In the genomic region with DNA sequence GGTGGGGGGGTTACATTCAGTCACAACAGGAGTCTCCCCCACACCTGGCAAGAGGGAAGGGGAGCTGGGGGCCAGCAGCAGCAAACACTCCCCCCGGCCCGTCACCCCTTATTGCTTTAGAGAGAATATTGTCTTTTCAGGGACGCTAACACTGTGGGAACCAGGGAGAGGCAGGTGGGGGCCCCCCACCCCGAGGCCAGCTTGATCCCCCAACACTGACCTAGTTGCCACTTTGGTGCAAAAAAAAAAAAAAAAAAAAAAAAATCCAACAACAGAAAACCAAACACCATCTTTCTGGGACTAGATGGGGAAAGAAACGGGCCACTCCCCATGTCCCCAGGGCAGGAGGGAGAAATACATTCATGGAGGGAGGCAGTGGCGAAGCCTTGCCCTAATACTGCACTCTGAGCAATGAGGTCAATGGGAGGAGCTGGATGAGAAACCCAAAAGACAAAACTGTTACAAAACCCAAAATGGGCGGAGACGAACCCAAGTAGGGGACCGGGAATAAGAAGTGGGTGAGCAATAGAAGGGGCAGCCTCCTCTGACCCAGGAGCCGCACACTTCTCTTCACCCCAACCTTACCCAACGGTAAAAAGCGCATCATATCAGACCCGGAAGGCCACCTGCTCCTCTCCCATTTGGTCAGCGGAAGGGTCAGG, we compare ENCODE assay signal across 11 cellular contexts. TPM values are rescaled to one million over a fixed set of nuclear protein-coding genes. Genes with fewer than 3 reads are reported as not detected.
DNase-seq lines count a peak whose midpoint lies in the region; ATAC-seq, FAIRE-seq and TF ChIP-seq lines count a peak whose summit lies in the region.
"Had no signal": no experiment of that assay in that cellular context is flagged by ENCODE, and none has a peak within 500 bp of the region (broad histone marks: within the 10 kb centered on the region; RNA-seq: fewer than 3 reads in every experiment).

No MANE protein-coding gene starts in this region.

- DNase-seq in AG08396 (ENCODE audit: low spot score), result peak; percentile 47
- peak; percentile 37 for DNase-seq in bronchial epithelial cell (ENCODE audit: low read depth)
- no peak for DNase-seq in naive B cell
- no peak for DNase-seq in dermis blood vessel endothelial cell
- DNase-seq in WERI-Rb-1, result no peak
- DNase-seq in pons (ENCODE audit: low spot score), result no peak
- no peak for DNase-seq in lower lobe of right lung
- DNase-seq: DND-41, NCI-H226 had no signal

- no peak overlapping the region for H3K9ac ChIP-seq in HUES64 (ENCODE audit: low read depth, low read length)

- intact Hi-C loops in lower lobe of right lung (cut with DNase I), result no loop called here

- peaks cover 80% of the 10 kb centered on the region for H3K36me3 ChIP-seq in HUES64 (ENCODE audit: insufficient read depth, low read length)
- H3K36me3 ChIP-seq in bronchial epithelial cell (ENCODE audit: control insufficient read depth, insufficient read depth, low read length), result peaks cover 39% of the 10 kb centered on the region
- H3K36me3 ChIP-seq in WERI-Rb-1, result peaks cover 79% of the 10 kb centered on the region
- H3K36me3 ChIP-seq in lower lobe of right lung, result peaks cover 89% of the 10 kb centered on the region

- no peaks in the 10 kb centered on the region for H3K27me3 ChIP-seq in HUES64 (ENCODE audit: insufficient read depth, low read length)
- no peaks in the 10 kb centered on the region for H3K27me3 ChIP-seq in bronchial epithelial cell (ENCODE audit: control insufficient read depth, insufficient read depth, low read length)
- H3K27me3 ChIP-seq in WERI-Rb-1 (ENCODE audit: insufficient read depth, low read depth, severe bottlenecking), result no peaks in the 10 kb centered on the region
- H3K27me3 ChIP-seq in lower lobe of right lung (ENCODE audit: low read depth), result no peaks in the 10 kb centered on the region

- H3K4me1 ChIP-seq in HUES64 (ENCODE audit: insufficient read depth, low read length) (no peaks in the 10 kb centered on the region; the same call in 1 of the 2 replicates), lower lobe of right lung (peaks cover 36% of the 10 kb centered on the region)

- no peak for FAIRE-seq in bronchial epithelial cell (lab: Jason Lieb, UNC)
- FAIRE-seq: keratinocyte had no signal

- no peaks in the 10 kb centered on the region for H3K36me3 Mint-ChIP-seq in naive B cell

- TF ChIP-seq CTCF in bronchial epithelial cell (IDR thresholded peaks at IDR 0.05; ENCODE audit: insufficient read depth, low read length, severe bottlenecking) (no peak), WERI-Rb-1 (IDR thresholded peaks at IDR 0.05; ENCODE audit: low read depth, low read length) (no peak), lower lobe of right lung (IDR thresholded peaks at IDR 0.05) (no peak)

- H3K9me3 ChIP-seq in HUES64 (ENCODE audit: insufficient read depth, low read depth, low read length) (no peaks in the 10 kb centered on the region), WERI-Rb-1 (ENCODE audit: severe bottlenecking) (no peaks in the 10 kb centered on the region), lower lobe of right lung (no peaks in the 10 kb centered on the region)

- no peak overlapping the region for H3K4me3 Mint-ChIP-seq in naive B cell

- H3K27ac Mint-ChIP-seq in naive B cell, result peak overlapping the region in 4 of 6 donors; percentile 57 to 82 (median 76)

- no peaks in the 10 kb centered on the region for H3K27me3 Mint-ChIP-seq in naive B cell

- ATAC-seq in naive B cell (ENCODE audit: low read depth in 2 of 2) (no peak), lower lobe of right lung (no peak)

- no peaks in the 10 kb centered on the region for H3K9me3 Mint-ChIP-seq in naive B cell

- peak overlapping the region; percentile 18; the same call in 1 of the 2 replicates for H3K27ac ChIP-seq in HUES64 (ENCODE audit: low read depth, low read length)
- H3K27ac ChIP-seq in WERI-Rb-1, result no peak overlapping the region
- H3K27ac ChIP-seq in lower lobe of right lung, result no peak overlapping the region

- WGBS in HUES64, result 94% methylated on average over 13 of the region's 14 CpGs

- peaks cover 12 to 18% (median 16%) of the 10 kb centered on the region in 3 donors for H3K4me1 Mint-ChIP-seq in naive B cell

- no peak overlapping the region for H3K4me3 ChIP-seq in HUES64 (ENCODE audit: low read length)
- no peak overlapping the region for H3K4me3 ChIP-seq in bronchial epithelial cell (ENCODE audit: low read depth, low read length)
- H3K4me3 ChIP-seq in WERI-Rb-1 (ENCODE audit: low read depth, low read length), result no peak overlapping the region
- H3K4me3 ChIP-seq in lower lobe of right lung, result no peak overlapping the region

RNA-seq across cellular contexts. Expression of a gene that starts 6.5 kb away (rescaled TPM):
- polyA plus RNA-seq in HUES64 (2013, experiment 1 of 2), result 101 TPM
- polyA plus RNA-seq in HUES64 (2013, experiment 2 of 2), result 107 TPM
- 66.1 and 88.7 TPM in 2 replicates for total RNA-seq in bronchial epithelial cell
- 10 to 100 TPM; 46.2 to 65.4 (median 56.2) TPM for polyA plus RNA-seq in naive B cell (ENCODE audit: low read depth in 6 of 6)
- total RNA-seq in dermis blood vessel endothelial cell, result 85.4 and 154 TPM in 2 replicates
- total RNA-seq in lower lobe of right lung, result 247 TPM

RNA-seq across cellular contexts. Expression of a gene that starts 14.0 kb away (rescaled TPM):
- polyA plus RNA-seq in HUES64 (2013, experiment 1 of 2), result 48.3 TPM
- 40.5 TPM for polyA plus RNA-seq in HUES64 (2013, experiment 2 of 2)
- 9.9 and 14.2 TPM in 2 replicates for total RNA-seq in bronchial epithelial cell
- polyA plus RNA-seq in naive B cell (ENCODE audit: low read depth in 6 of 6), result 1 to 10 TPM in 4 of 6 donors, under 1 TPM in 2; 0.69 to 2.9 (median 1.2) TPM
- total RNA-seq in dermis blood vessel endothelial cell, result 18.0 and 20.8 TPM in 2 replicates
- total RNA-seq in lower lobe of right lung, result 53.4 TPM

RNA-seq across cellular contexts. Expression of a gene that starts 23.8 kb away (rescaled TPM):
- 0.30 TPM for polyA plus RNA-seq in HUES64 (2013, experiment 1 of 2)
- polyA plus RNA-seq in HUES64 (2013, experiment 2 of 2), result 0.63 TPM
- not detected in 2 replicates for total RNA-seq in bronchial epithelial cell
- not detected for polyA plus RNA-seq in naive B cell (ENCODE audit: low read depth in 6 of 6)
- total RNA-seq in dermis blood vessel endothelial cell, result not detected in 2 replicates
- total RNA-seq in lower lobe of right lung, result not detected
- polyA plus RNA-seq: keratinocyte had no signal

RNA-seq across cellular contexts. Expression of a gene that starts 25.9 kb away (rescaled TPM):
- 74.5 TPM for polyA plus RNA-seq in HUES64 (2013, experiment 1 of 2)
- polyA plus RNA-seq in HUES64 (2013, experiment 2 of 2), result 66.5 TPM
- 33.8 and 40.8 TPM in 2 replicates for total RNA-seq in bronchial epithelial cell
- polyA plus RNA-seq in naive B cell (ENCODE audit: low read depth in 6 of 6), result 10 to 100 TPM; 25.3 to 41.0 (median 34.6) TPM
- 28.1 and 34.2 TPM in 2 replicates for total RNA-seq in dermis blood vessel endothelial cell
- 21.5 TPM for total RNA-seq in lower lobe of right lung

RNA-seq across cellular contexts. Expression of a gene that starts 38.7 kb away (rescaled TPM):
- 0.80 TPM for polyA plus RNA-seq in HUES64 (2013, experiment 1 of 2)
- polyA plus RNA-seq in HUES64 (2013, experiment 2 of 2), result 2.3 TPM
- total RNA-seq in bronchial epithelial cell (0.13 TPM in 1 of 2 replicates, not detected in the other), dermis blood vessel endothelial cell (0.68 and 0.70 TPM in 2 replicates), lower lobe of right lung (0.35 TPM)
- 1 to 10 TPM in 1 of 6 donors, under 1 TPM in 3, not detected in 2; 0.58 to 1.3 (median 0.65) TPM for polyA plus RNA-seq in naive B cell (ENCODE audit: low read depth in 6 of 6)

Comparison
In these comparisons a context has a peak if more than half of its experiments do, and no peak if none do; other contexts are left out.
1. DNase-seq: peak in AG08396 (single experiment) and bronchial epithelial cell (single experiment); none in naive B cell (single experiment), dermis blood vessel endothelial cell (single experiment), WERI-Rb-1 (single experiment), pons (single experiment) and lower lobe of right lung (single experiment).